In genomic region chr20:1327241-1327653, GRCh38 we compare ENCODE assay signal across 2 cellular contexts.
TF ChIP-seq lines count a peak whose summit lies in the region.

No MANE protein-coding gene starts in this region.

TF ChIP-seq in H1, 55 proteins besides CTCF, POLR2A, EP300 and RAD21:
- TF ChIP-seq SAP30 (IDR thresholded peaks at IDR 0.05; ENCODE audit: insufficient read depth, insufficient replicate concordance, low read length): no peak
- TF ChIP-seq POLR2AphosphoS5 (IDR thresholded peaks at IDR 0.05; ENCODE audit: low read depth, low read length): peak; percentile 28; the same call in 1 of the 2 replicates
- TF ChIP-seq SP1 (IDR thresholded peaks at IDR 0.05; ENCODE audit: low read depth, low read length): no peak
- no peak for TF ChIP-seq KDM4A (IDR thresholded peaks at IDR 0.05; ENCODE audit: low read depth, low read length, severe bottlenecking)

TF ChIP-seq in neural cell, 6 proteins besides CTCF, POLR2A, EP300 and RAD21:
- no peak for TF ChIP-seq MXI1 (conservative IDR thresholded peaks at IDR 0.05; ENCODE audit: poor library complexity, severe bottlenecking)
- TF ChIP-seq REST (IDR thresholded peaks at IDR 0.05; ENCODE audit: borderline replicate concordance): no peak
- TF ChIP-seq TAF1 (IDR thresholded peaks at IDR 0.05; ENCODE audit: low read depth): no peak
- no peak for TF ChIP-seq POLR2AphosphoS5 (IDR thresholded peaks at IDR 0.05)
- no peak for TF ChIP-seq EZH2 (IDR thresholded peaks at IDR 0.05; ENCODE audit: borderline replicate concordance, insufficient read depth, low read length, poor library complexity, severe bottlenecking)
- TF ChIP-seq SMC3 (conservative IDR thresholded peaks at IDR 0.05; ENCODE audit: poor library complexity): no peak
